8 cellular contexts compared by ENCODE assay signal in genomic region chr6:137342607-137343186, GRCh38.
DNase-seq lines count a peak whose midpoint lies in the region; ATAC-seq and TF ChIP-seq lines count a peak whose summit lies in the region.

No MANE protein-coding gene starts in this region.

- intact Hi-C loops in IMR-90 (cut with micrococcal nuclease), result loop anchor here (2.0 kb wide), 1 partner anchor 298 kb away; no protein-coding TSS in a partner anchor

- TF ChIP-seq RAD21 in IMR-90 (IDR thresholded peaks at IDR 0.05; ENCODE audit: low read length), result no peak

- BruUV-seq in IMR-90 (replicated peaks; lab: Mats Ljungman, UMichigan), result no TSS peak

- peaks cover 18% of the 10 kb centered on the region for H3K27me3 ChIP-seq in IMR-90 (ENCODE audit: control insufficient read depth, insufficient read depth, low read length)
- peaks cover 4% of the 10 kb centered on the region for H3K27me3 ChIP-seq in mucosa of stomach (ENCODE audit: control insufficient read depth, insufficient read depth, low read length)

- no peaks in the 10 kb centered on the region for H3K79me1 ChIP-seq in IMR-90 (ENCODE audit: low read depth in 1 of 2, low read length in 2 of 2)

- H3K36me3 ChIP-seq in IMR-90 (ENCODE audit: control insufficient read depth, insufficient read depth, low read length) (no peaks in the 10 kb centered on the region), mucosa of stomach (ENCODE audit: control insufficient read depth, insufficient read depth, low read length) (no peaks in the 10 kb centered on the region)

- H3K23ac ChIP-seq in IMR-90 (ENCODE audit: low read depth, low read length), result no peak overlapping the region

- no peak overlapping the region for H3K9ac ChIP-seq in IMR-90 (ENCODE audit: low read depth, low read length)
- peak overlapping the region; percentile 24 for H3K9ac ChIP-seq in mucosa of stomach (ENCODE audit: low read length)

- H3K4ac ChIP-seq in IMR-90 (ENCODE audit: low read depth, low read length), result no peak overlapping the region

- H3K27ac ChIP-seq in IMR-90 (ENCODE audit: insufficient read depth, low read length), result no peak overlapping the region

- no peak overlapping the region for H3K18ac ChIP-seq in IMR-90 (ENCODE audit: low read depth, low read length)

- no peaks in the 10 kb centered on the region for H3K9me3 ChIP-seq in IMR-90 (ENCODE audit: control insufficient read depth, insufficient read depth, low read length)
- no peaks in the 10 kb centered on the region for H3K9me3 ChIP-seq in mucosa of stomach (ENCODE audit: control insufficient read depth, low read length)

- H2BK20ac ChIP-seq in IMR-90 (ENCODE audit: low read depth, low read length), result no peak overlapping the region

- H3K4me1 ChIP-seq in IMR-90 (ENCODE audit: control insufficient read depth, insufficient read depth, low read length), result no peaks in the 10 kb centered on the region
- H3K4me1 ChIP-seq in mucosa of stomach (ENCODE audit: control insufficient read depth, insufficient read depth, low read length), result peaks cover 7% of the 10 kb centered on the region

- TF ChIP-seq POLR2A in IMR-90 (IDR thresholded peaks at IDR 0.05; ENCODE audit: low read depth, low read length), result no peak

- CTCF ChIA-PET in IMR-90 (lab: Yijun Ruan, JAX), result interaction anchor here (0.6 to 1.3 kb wide), 2 partner anchors 28 to 93 kb away, joined by 3 to 5 read pairs; no protein-coding TSS in a partner anchor

- H2BK15ac ChIP-seq in IMR-90 (ENCODE audit: low read depth, low read length), result no peak overlapping the region

- WGBS in IMR-90 (ENCODE audit: extremely low coverage in 2 of 2, insufficient read length in 1 of 2), 2 experiments, result no CpG with 5 or more reads among the region's 12 CpGs

- POLR2A ChIA-PET in IMR-90 (lab: Charles Lee; ENCODE audit: unreplicated experiment), result no interaction called here

- no peaks in the 10 kb centered on the region for H3K9me1 ChIP-seq in IMR-90 (ENCODE audit: insufficient read depth, low read length)

- peak overlapping the region; percentile 45 for H3K4me2 ChIP-seq in IMR-90 (ENCODE audit: low read depth, low read length)

- in situ Hi-C loops in IMR-90 (cut with MboI; ENCODE audit: low sequenced_read_pairs) (no loop called here), astrocyte of the spinal cord (cut with HindIII; ENCODE audit: low sequenced_read_pairs) (no loop called here)

- no peak overlapping the region for H4K91ac ChIP-seq in IMR-90 (ENCODE audit: insufficient read depth, low read depth, low read length)

- ATAC-seq in IMR-90 (ENCODE audit: low read depth), result peak; percentile 61

- H4K5ac ChIP-seq in IMR-90 (ENCODE audit: low read depth, low read length), result no peak overlapping the region

- H4K8ac ChIP-seq in IMR-90 (ENCODE audit: low read depth in 2 of 2, low read length in 2 of 2), result no peak overlapping the region

- peak; percentile 12 to 20 for DNase-seq in AML-193 (lab: John Stamatoyannopoulos, UW)
- no peak for DNase-seq in IMR-90
- no peak for DNase-seq in astrocyte of the spinal cord (ENCODE audit: low read depth, low spot score)
- DNase-seq in DMS53 treated with DMSO at 0.1 percent for 48 hours (lab: John Stamatoyannopoulos, UW; ENCODE audit: unreplicated experiment), result no peak
- DNase-seq in NCI-H2171 (lab: John Stamatoyannopoulos, UW), result no peak
- DNase-seq in 8988T, result no peak
- DNase-seq in NCI-H1930 (lab: John Stamatoyannopoulos, UW), result no peak

- no peak overlapping the region for H2AK5ac ChIP-seq in IMR-90 (ENCODE audit: low read depth, low read length)

- H4K20me1 ChIP-seq in IMR-90 (ENCODE audit: insufficient read depth, low read length), result no peaks in the 10 kb centered on the region

- H3K14ac ChIP-seq in IMR-90 (replicated peaks; ENCODE audit: low read depth, low read length), result no peak overlapping the region

- no peak overlapping the region for H2AK9ac ChIP-seq in IMR-90 (replicated peaks; ENCODE audit: low read depth, low read length, poor library complexity)

- dilution Hi-C loops in IMR-90 (cut with HindIII; ENCODE audit: low sequenced_read_pairs, unreplicated experiment), result no loop called here

- H3K4me3 ChIP-seq in IMR-90 (ENCODE audit: insufficient read depth, low read depth, low read length) (peak overlapping the region; percentile 16), astrocyte of the spinal cord (ENCODE audit: low read depth, low read length) (peak overlapping the region; percentile 9), mucosa of stomach (ENCODE audit: low read length) (peak overlapping the region; percentile 27)

- H2AFZ ChIP-seq in IMR-90 (replicated peaks; ENCODE audit: low read length, poor library complexity), result no peak overlapping the region

- H2BK5ac ChIP-seq in IMR-90 (ENCODE audit: low read depth, low read length, poor library complexity, severe bottlenecking), result no peak overlapping the region

- H3K56ac ChIP-seq in IMR-90 (ENCODE audit: extremely low read depth, insufficient read depth, low read length), result no peak overlapping the region

- no peak overlapping the region for H2BK120ac ChIP-seq in IMR-90 (ENCODE audit: low read depth, low read length)

- TF ChIP-seq CTCF in IMR-90 (conservative IDR thresholded peaks at IDR 0.05; ENCODE audit: low read depth, low read length) (no peak), astrocyte of the spinal cord (IDR thresholded peaks at IDR 0.05; ENCODE audit: low read depth, low read length) (no peak)

TF ChIP-seq in IMR-90, 13 proteins besides CTCF, POLR2A, EP300 and RAD21:
- no peak for TF ChIP-seq RCOR1 (IDR thresholded peaks at IDR 0.05; ENCODE audit: insufficient replicate concordance, low read length)

Comparison
In these comparisons a context has a peak if more than half of its experiments do, and no peak if none do; other contexts are left out.
1. DNase-seq: peak in AML-193 (2 of 2); none in IMR-90 (single experiment), astrocyte of the spinal cord (single experiment), DMS53 treated with DMSO at 0.1 percent for 48 hours (single experiment), NCI-H2171 (single experiment), 8988T (single experiment) and NCI-H1930 (0 of 2).
2. Peak in every context shown above with its lines, with median percentiles within 50 percentile points of each other: H3K4me3 ChIP-seq.